ENCODE assay signal across 1 cellular context in the genomic region with DNA sequence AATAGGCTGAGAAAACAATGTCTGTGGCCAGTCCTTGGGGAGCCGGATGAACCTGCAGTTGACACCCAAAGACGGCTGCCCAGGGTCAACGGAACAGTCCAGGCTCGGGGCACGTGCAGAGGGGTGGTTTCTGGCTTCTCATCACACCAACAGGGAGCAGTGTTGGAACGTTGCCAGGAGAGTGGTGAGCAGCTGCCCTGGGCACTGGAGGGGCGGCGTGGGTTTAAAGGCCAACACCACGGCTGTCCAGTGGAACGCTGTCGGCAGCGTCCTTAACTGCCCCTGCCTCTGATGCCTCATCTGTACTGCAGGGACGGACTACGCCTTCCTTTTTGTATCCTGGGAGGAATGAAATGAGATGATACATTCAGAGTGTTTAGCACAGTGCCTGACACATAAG.
TF ChIP-seq lines count a peak whose summit lies in the region.

No MANE protein-coding gene starts in this region.

TF ChIP-seq in neural cell, 6 proteins besides CTCF, POLR2A, EP300 and RAD21 (continued from another document):
- TF ChIP-seq REST (IDR thresholded peaks at IDR 0.05; ENCODE audit: borderline replicate concordance), result no peak
